Comparison of ENCODE assay signal across 9 cellular contexts in the genomic region with DNA sequence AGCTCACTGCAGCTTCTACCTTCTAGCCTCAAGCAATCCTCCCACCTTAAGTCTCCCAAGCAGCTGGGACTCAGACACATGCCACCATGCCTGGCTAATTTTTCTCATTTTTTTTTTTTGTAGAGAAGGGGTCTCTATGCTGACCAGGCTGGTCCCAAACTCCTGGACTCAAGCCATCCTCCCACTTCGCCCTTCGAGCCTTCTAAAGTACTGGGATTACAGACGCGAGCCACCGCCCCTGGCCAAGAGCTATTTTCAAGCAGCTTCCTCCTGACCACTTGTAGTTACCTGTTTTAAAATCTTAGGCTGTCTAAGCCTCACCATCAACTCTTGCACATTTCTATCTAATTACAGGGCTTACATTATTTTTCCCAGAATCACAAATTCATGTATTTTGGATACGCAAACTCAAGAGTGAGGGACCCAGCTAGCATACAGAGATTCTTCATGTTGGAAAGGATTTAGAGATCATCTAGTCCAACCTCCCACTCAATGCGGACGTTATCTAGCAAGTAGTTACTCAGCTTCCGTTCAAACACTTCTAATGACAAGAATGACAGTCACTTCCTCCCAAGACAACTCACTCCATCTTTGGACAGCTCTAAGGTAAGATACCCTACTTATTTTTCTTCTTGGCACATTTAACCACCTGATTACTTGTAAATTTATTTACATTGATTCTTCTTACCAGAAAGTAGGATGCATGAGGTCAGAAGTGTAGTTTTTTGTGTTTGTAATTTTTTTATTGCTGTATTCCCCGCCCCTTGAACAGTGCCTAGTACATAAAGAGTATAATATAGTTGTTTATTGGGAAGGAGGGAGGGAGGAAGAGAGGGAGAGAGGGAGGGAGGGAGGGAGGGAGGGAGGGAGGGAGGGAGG.
DNase-seq lines count a peak whose midpoint lies in the region; ATAC-seq and TF ChIP-seq lines count a peak whose summit lies in the region.
"Had no signal": no experiment of that assay in that cellular context is flagged by ENCODE, and none has a peak within 500 bp of the region (broad histone marks: within the 10 kb centered on the region; RNA-seq: fewer than 3 reads in every experiment).

No MANE protein-coding gene starts in this region.

- ATAC-seq in heart right ventricle (peak in 5 of 8 donors; percentile 30 to 38 (median 37)), upper lobe of left lung (ENCODE audit: low FRiP score in 2 of 2) (no peak), HG02759 (IDR thresholded peaks at IDR 0.05; ENCODE audit: unreplicated experiment) (no peak)

- 34 to 37% methylated on average over 10 of the region's 10 CpGs for WGBS in heart right ventricle, 2 donors
- WGBS in upper lobe of left lung, 2 donors, result 58 to 59% methylated on average over 10 of the region's 10 CpGs

- POLR2A ChIA-PET in activated CD4-positive, alpha-beta memory T cell treated with anti-CD3 and anti-CD28 coated beads, Interleukin-2, amount 10 ng/mL, durations not matched to agents 7 days and 5 days (lab: Charles Lee), result interaction anchor here (0.7 to 5.3 kb wide), 12 partner anchors 7 to 427 kb away, joined by 3 to 51 read pairs (median 4); a partner anchor contains a TSS

- peaks cover 59% of the 10 kb centered on the region for H3K4me1 Mint-ChIP-seq in activated CD4-positive, alpha-beta memory T cell treated with anti-CD3 and anti-CD28 coated beads, Interleukin-2, amount 10 ng/mL, durations not matched to agents 7 days and 5 days

- no peaks in the 10 kb centered on the region for H3K27me3 Mint-ChIP-seq in activated CD4-positive, alpha-beta memory T cell treated with anti-CD3 and anti-CD28 coated beads, Interleukin-2, amount 10 ng/mL, durations not matched to agents 7 days and 5 days

- TF ChIP-seq CTCF in heart right ventricle (IDR thresholded peaks at IDR 0.05) (no peak), upper lobe of left lung (IDR thresholded peaks at IDR 0.05) (no peak)

- no peaks in the 10 kb centered on the region for H3K9me3 Mint-ChIP-seq in activated CD4-positive, alpha-beta memory T cell treated with anti-CD3 and anti-CD28 coated beads, Interleukin-2, amount 10 ng/mL, durations not matched to agents 7 days and 5 days

- H3K4me1 ChIP-seq in heart right ventricle (peaks cover 27 to 63% (median 54%) of the 10 kb centered on the region in 9 donors), upper lobe of left lung (peaks cover 44 to 53% (median 49%) of the 10 kb centered on the region in 4 donors)

- no peak for TF ChIP-seq POLR2A in upper lobe of left lung (IDR thresholded peaks at IDR 0.05)

- H3K4me3 Mint-ChIP-seq in activated CD4-positive, alpha-beta memory T cell treated with anti-CD3 and anti-CD28 coated beads, Interleukin-2, amount 10 ng/mL, durations not matched to agents 7 days and 5 days, result peak overlapping the region; percentile 63

- H3K4me3 ChIP-seq in heart right ventricle, result no peak overlapping the region
- H3K4me3 ChIP-seq in upper lobe of left lung, result no peak overlapping the region

- H3K27ac ChIP-seq in heart right ventricle, result peak overlapping the region in 9 of 10 donors; percentile 19 to 79 (median 66)
- peak overlapping the region; percentile 41 to 82 (median 68) for H3K27ac ChIP-seq in upper lobe of left lung

- CTCF ChIA-PET in activated CD4-positive, alpha-beta memory T cell treated with anti-CD3 and anti-CD28 coated beads, Interleukin-2, amount 10 ng/mL, durations not matched to agents 7 days and 5 days (lab: Charles Lee), result interaction anchor here (1.2 to 7.7 kb wide), 7 partner anchors 8 to 394 kb away, joined by 3 to 393 read pairs (median 9); a partner anchor contains a TSS

- DNase-seq in heart right ventricle, result no peak
- no peak for DNase-seq in cardiac septum (ENCODE audit: low spot score)
- peak; percentile 27 for DNase-seq in activated CD4-positive, alpha-beta memory T cell treated with anti-CD3 and anti-CD28 coated beads, Interleukin-2, amount 10 ng/mL, durations not matched to agents 7 days and 5 days
- peak; percentile 29 for DNase-seq in hepatic stellate cell (ENCODE audit: low spot score)
- DNase-seq in upper lobe of left lung, result no peak
- DNase-seq in anterior cingulate cortex (lab: John Stamatoyannopoulos, UW), result no peak
- no peak for DNase-seq in T-helper 9 cell
- DNase-seq: DND-41 had no signal

- TF ChIP-seq EP300 in upper lobe of left lung (IDR thresholded peaks at IDR 0.05), result no peak

- peaks cover 16% of the 10 kb centered on the region for H3K36me3 Mint-ChIP-seq in activated CD4-positive, alpha-beta memory T cell treated with anti-CD3 and anti-CD28 coated beads, Interleukin-2, amount 10 ng/mL, durations not matched to agents 7 days and 5 days (ENCODE audit: low read depth)

- intact Hi-C loops in heart right ventricle (cut with DNase I), result no loop called here
- intact Hi-C loops in cardiac septum (cut with DNase I), result no loop called here

- peak overlapping the region; percentile 94 for H3K27ac Mint-ChIP-seq in activated CD4-positive, alpha-beta memory T cell treated with anti-CD3 and anti-CD28 coated beads, Interleukin-2, amount 10 ng/mL, durations not matched to agents 7 days and 5 days

- no peaks in the 10 kb centered on the region for H3K9me3 ChIP-seq in heart right ventricle
- H3K9me3 ChIP-seq in upper lobe of left lung, result no peaks in the 10 kb centered on the region

- no peaks in the 10 kb centered on the region for H3K27me3 ChIP-seq in heart right ventricle
- H3K27me3 ChIP-seq in upper lobe of left lung, result no peaks in the 10 kb centered on the region

- H3K36me3 ChIP-seq in heart right ventricle (peaks cover 0 to 38% (median 8%) of the 10 kb centered on the region in 9 donors), upper lobe of left lung (peaks cover 0 to 26% (median 2%) of the 10 kb centered on the region in 4 donors)

Comparison
In these comparisons a context has a peak if more than half of its experiments do, and no peak if none do; other contexts are left out.
1. ATAC-seq: peak in heart right ventricle (5 of 8); none in upper lobe of left lung (0 of 2) and HG02759 (single experiment).
2. DNase-seq: peak in activated CD4-positive, alpha-beta memory T cell treated with anti-CD3 and anti-CD28 coated beads, Interleukin-2, amount 10 ng/mL, durations not matched to agents 7 days and 5 days (single experiment) and hepatic stellate cell (single experiment); none in heart right ventricle (0 of 2), cardiac septum (single experiment), upper lobe of left lung (0 of 2), anterior cingulate cortex (0 of 58) and T-helper 9 cell (single experiment).